ENCODE assay signal across 9 cellular contexts in genomic region chr22:37304595-37305343, GRCh38. TPM values are rescaled to one million over a fixed set of nuclear protein-coding genes. Genes with fewer than 3 reads are reported as not detected.
A peak's percentile ranks its signal among the peaks of the same experiment; 100 is the strongest.
DNase-seq lines count a peak whose midpoint lies in the region; ATAC-seq, FAIRE-seq and TF ChIP-seq lines count a peak whose summit lies in the region.
"Had no signal": no experiment of that assay in that cellular context is flagged by ENCODE, and none has a peak within 500 bp of the region (broad histone marks: within the 10 kb centered on the region; RNA-seq: fewer than 3 reads in every experiment).

No MANE protein-coding gene starts in this region.

- no peaks in the 10 kb centered on the region for H3K79me1 ChIP-seq in neuronal stem cell (ENCODE audit: low read depth, low read length)

- 0 out of 2 replicates have a peak overlapping the region, but pooled peaks have one; percentile 3 for H3K9ac ChIP-seq in GM23248
- no peak overlapping the region for H3K9ac ChIP-seq in mammary epithelial cell (ENCODE audit: insufficient read depth, low read length)
- no peak overlapping the region for H3K9ac ChIP-seq in neuronal stem cell (ENCODE audit: low read depth, low read length, poor library complexity)

- H3K79me2 ChIP-seq in GM23248 (ENCODE audit: insufficient read depth) (no peaks in the 10 kb centered on the region), mammary epithelial cell (ENCODE audit: insufficient read depth, low read length) (no peaks in the 10 kb centered on the region)

- in situ Hi-C loops in GM23248 (cut with MboI): no loop called here
- in situ Hi-C loops in mammary epithelial cell (cut with MboI; ENCODE audit: low sequenced_read_pairs in 2 of 2): no loop called here

- TF ChIP-seq EP300 in ovary (IDR thresholded peaks at IDR 0.05): no peak

- no peak overlapping the region for H2BK5ac ChIP-seq in neuronal stem cell (ENCODE audit: low read length)

- H3K4me1 ChIP-seq in GM23248 (ENCODE audit: insufficient read depth) (peaks cover 42% of the 10 kb centered on the region), mammary epithelial cell (ENCODE audit: insufficient read depth, low read length) (peaks cover 62% of the 10 kb centered on the region), neuronal stem cell (ENCODE audit: control insufficient read depth in 2 of 2, insufficient read depth in 1 of 2, low read depth in 1 of 2, low read length in 2 of 2) (peaks cover 8% of the 10 kb centered on the region in 2 donors), ovary (ENCODE audit: insufficient read depth) (peaks cover 3% of the 10 kb centered on the region)

- H3K4me3 ChIP-seq in GM23248 (no peak overlapping the region), mammary epithelial cell (replicated peaks in 1 of 3; ENCODE audit: insufficient read depth in 1 of 3, low read depth in 2 of 3, low read length in 3 of 3) (no peak overlapping the region), neuronal stem cell (ENCODE audit: low read length in 2 of 2) (no peak overlapping the region), lower leg skin (ENCODE audit: low read depth, poor library complexity, severe bottlenecking) (no peak overlapping the region), ovary (no peak overlapping the region)
- H3K4me3 ChIP-seq: left lung had no signal

- ATAC-seq in GM21360 (IDR thresholded peaks at IDR 0.05; ENCODE audit: unreplicated experiment): no peak

- H3K18ac ChIP-seq in neuronal stem cell (ENCODE audit: low read length): peak overlapping the region; percentile 25

- H2BK12ac ChIP-seq in neuronal stem cell (ENCODE audit: low read length): no peak overlapping the region

- no peak overlapping the region for H4K8ac ChIP-seq in neuronal stem cell (ENCODE audit: low read depth, low read length)

- intact Hi-C loops in mammary epithelial cell (cut with micrococcal nuclease): no loop called here
- intact Hi-C loops in lower leg skin (cut with DNase I; ENCODE audit: low total_unique reads): no loop called here
- intact Hi-C loops in ovary (cut with DNase I): no loop called here

- peak overlapping the region; percentile 15 for H2BK15ac ChIP-seq in neuronal stem cell (ENCODE audit: low read length)

- H3K9me2 ChIP-seq in GM23248 (ENCODE audit: insufficient read depth): no peaks in the 10 kb centered on the region

- peak overlapping the region; percentile 15 for H2AK5ac ChIP-seq in neuronal stem cell (ENCODE audit: low read depth, low read length)

- H2AFZ ChIP-seq in GM23248: no peak overlapping the region
- no peak overlapping the region for H2AFZ ChIP-seq in mammary epithelial cell (ENCODE audit: low read depth, low read length)
- no peak overlapping the region for H2AFZ ChIP-seq in neuronal stem cell (ENCODE audit: low read length)

- H3K9me3 ChIP-seq in GM23248 (ENCODE audit: low read depth) (no peaks in the 10 kb centered on the region), mammary epithelial cell (replicated peaks; ENCODE audit: insufficient read depth, low read length) (no peaks in the 10 kb centered on the region), neuronal stem cell (replicated peaks in 1 of 2; ENCODE audit: control insufficient read depth in 2 of 2, insufficient read depth in 1 of 2, low read depth in 1 of 2, low read length in 2 of 2) (no peaks in the 10 kb centered on the region), ovary (no peaks in the 10 kb centered on the region)
- H3K9me3 ChIP-seq: left lung had no signal

- no peak overlapping the region for H3K23ac ChIP-seq in neuronal stem cell (ENCODE audit: low read depth, low read length, poor library complexity)

- H3K36me3 ChIP-seq in GM23248 (ENCODE audit: low read depth) (no peaks in the 10 kb centered on the region), mammary epithelial cell (ENCODE audit: insufficient read depth, low read length) (no peaks in the 10 kb centered on the region), neuronal stem cell (replicated peaks in 1 of 2; ENCODE audit: control insufficient read depth in 2 of 2, insufficient read depth in 2 of 2, low read length in 2 of 2) (peaks cover 0 to 3% of the 10 kb centered on the region in 2 donors), ovary (no peaks in the 10 kb centered on the region)

- TF ChIP-seq POLR2A in lower leg skin (IDR thresholded peaks at IDR 0.05): no peak
- TF ChIP-seq POLR2A in ovary (IDR thresholded peaks at IDR 0.05): no peak

- H4K20me1 ChIP-seq in GM23248 (ENCODE audit: insufficient read depth) (no peaks in the 10 kb centered on the region), mammary epithelial cell (ENCODE audit: insufficient read depth, low read length) (no peaks in the 10 kb centered on the region)

- DNase-seq in GM23248 (peak; percentile 66), RCC 7860 (ENCODE audit: low spot score) (peak; percentile 51), mammary epithelial cell (peak; percentile 46), neuronal stem cell (ENCODE audit: low spot score) (no peak), lower leg skin (ENCODE audit: low spot score in 2 of 2) (no peak), ovary (no peak), GM19240 (ENCODE audit: insufficient read length, low spot score) (no peak)

- H3K27me3 ChIP-seq in GM23248 (replicated peaks; ENCODE audit: insufficient read depth): no peaks in the 10 kb centered on the region
- H3K27me3 ChIP-seq in mammary epithelial cell (ENCODE audit: insufficient read depth, low read length): no peaks in the 10 kb centered on the region
- H3K27me3 ChIP-seq in neuronal stem cell (ENCODE audit: control insufficient read depth in 3 of 3, insufficient read depth in 3 of 3, low read depth in 1 of 3, low read length in 3 of 3): peaks cover 0 to 48% (median 0%) of the 10 kb centered on the region in 3 experiments
- no peaks in the 10 kb centered on the region for H3K27me3 ChIP-seq in ovary
- H3K27me3 ChIP-seq: left lung had no signal

- 62% methylated on average over 10 of the region's 10 CpGs for WGBS in GM23248 (ENCODE audit: low coverage in 1 of 2, low lambda C conversion rate in 2 of 2, missing lambda C conversion rate in 2 of 2), 2 experiments
- 82% methylated on average over 10 of the region's 10 CpGs for WGBS in mammary epithelial cell (ENCODE audit: low coverage, missing lambda C conversion rate)
- no CpG with 5 or more reads among the region's 10 CpGs for WGBS in neuronal stem cell (ENCODE audit: extremely low coverage in 2 of 2, insufficient read length in 2 of 2, insufficient replicate concordance in 1 of 2), 2 donors
- 70 to 86% methylated on average over 9 to 10 of the region's 10 CpGs for WGBS in lower leg skin, 2 donors
- WGBS in ovary, 3 donors: 57 to 70% (median 61%) methylated on average over 10 of the region's 10 CpGs

- no peak overlapping the region for H4K91ac ChIP-seq in neuronal stem cell (ENCODE audit: low read depth, low read length, poor library complexity)

- H3K14ac ChIP-seq in neuronal stem cell (ENCODE audit: low read length): no peak overlapping the region

- TF ChIP-seq CTCF in mammary epithelial cell (conservative IDR thresholded peaks at IDR 0.05 in 1 of 2, IDR thresholded peaks at IDR 0.05 in 1 of 2; ENCODE audit: extremely low read depth in 1 of 2, insufficient read depth in 1 of 2, low read depth in 1 of 2, low read length in 2 of 2) (no peak), lower leg skin (IDR thresholded peaks at IDR 0.05) (no peak), ovary (IDR thresholded peaks at IDR 0.05) (no peak)

- CTCF ChIA-PET in mammary epithelial cell (lab: Charles Lee; ENCODE audit: low non-redundant PET): no interaction called here

- peaks cover 26% of the 10 kb centered on the region for H3F3A ChIP-seq in GM23248 (ENCODE audit: insufficient read depth)

- H3K27ac ChIP-seq in GM23248 (peak overlapping the region; percentile 24; the same call in 1 of the 2 replicates), mammary epithelial cell (ENCODE audit: insufficient read depth, low read depth, low read length) (peak overlapping the region; percentile 8), neuronal stem cell (replicated peaks; ENCODE audit: low read length) (no peak overlapping the region), ovary (no peak overlapping the region)

- BruUV-seq in mammary epithelial cell (replicated peaks; lab: Mats Ljungman, UMichigan): no TSS peak

- FAIRE-seq in RCC 7860 (lab: Jason Lieb, UNC): peak; percentile 44

- dilution Hi-C loops in mammary epithelial cell (cut with HindIII; ENCODE audit: low sequenced_read_pairs): no loop called here

- no peak overlapping the region for H2BK120ac ChIP-seq in neuronal stem cell (ENCODE audit: low read depth, low read length)

- H3K4ac ChIP-seq in neuronal stem cell (ENCODE audit: low read length): no peak overlapping the region

- peak overlapping the region; percentile 39 for H3K4me2 ChIP-seq in GM23248 (ENCODE audit: unreplicated experiment)
- no peak overlapping the region for H3K4me2 ChIP-seq in mammary epithelial cell (ENCODE audit: insufficient read depth, low read depth, low read length)
- no peak overlapping the region for H3K4me2 ChIP-seq in neuronal stem cell (ENCODE audit: insufficient read depth, low read length, poor library complexity, severe bottlenecking)

RNA-seq across cellular contexts. Expression of gene CYTH4, which starts 22.5 kb away (rescaled TPM):
- total RNA-seq in GM23248 (2014; rRNA removed; shearing (Covaris generic)): not detected in 2 replicates
- polyA plus RNA-seq in GM23248 (2016; fragmentation: Nextera tagmentation; extraction: Ambion mirVana) (not detected in 2 replicates), mammary epithelial cell (0.48 TPM), ovary (1 to 10 TPM; 2.6 to 9.1 TPM)
- total RNA-seq in mammary epithelial cell (1 to 10 TPM in 1 of 2 donors, under 1 TPM in 1; under 0.01 to 1.1 TPM), lower leg skin (10 to 100 TPM in 1 of 4 donors, 1 to 10 TPM in 3; 1.4 to 13.1 (median 3.0) TPM), ovary (10 to 100 TPM in 2 of 7 donors, 1 to 10 TPM in 5; 2.4 to 14.5 (median 6.2) TPM)
- 4.4 TPM for polyA minus RNA-seq in mammary epithelial cell
- polyA plus RNA-seq in neuronal stem cell (2013, experiment 1 of 2): not detected
- polyA plus RNA-seq in neuronal stem cell (2013, experiment 2 of 2): not detected

Comparison
In these comparisons a context has a peak if more than half of its experiments do, and no peak if none do; other contexts are left out.
1. DNase-seq: peak in GM23248 (single experiment), RCC 7860 (single experiment) and mammary epithelial cell (single experiment); none in neuronal stem cell (single experiment), lower leg skin (0 of 2), ovary (0 of 5) and GM19240 (single experiment).
2. H3K27ac ChIP-seq: peak in GM23248 (single experiment) and mammary epithelial cell (single experiment); none in neuronal stem cell (single experiment) and ovary (0 of 2).